ENCODE assay signal across 17 cellular contexts in genomic region chr5:53063176-53063575, GRCh38. TPM values are rescaled to one million over a fixed set of nuclear protein-coding genes. Genes with fewer than 3 reads are reported as not detected.
DNase-seq lines count a peak whose midpoint lies in the region; ATAC-seq, FAIRE-seq and TF ChIP-seq lines count a peak whose summit lies in the region.
"Had no signal": no experiment of that assay in that cellular context is flagged by ENCODE, and none has a peak within 500 bp of the region (broad histone marks: within the 10 kb centered on the region; RNA-seq: fewer than 3 reads in every experiment).

No MANE protein-coding gene starts in this region.

- DNase-seq in H54 (ENCODE audit: insufficient read length, low spot score), result no peak
- peak; percentile 64 for DNase-seq in amniotic epithelial cell (ENCODE audit: low read depth)
- DNase-seq in fibroblast of villous mesenchyme (ENCODE audit: low read depth), result peak; percentile 34
- no peak for DNase-seq in tibial nerve (ENCODE audit: low spot score in 2 of 2)
- DNase-seq in gastrocnemius medialis, result no peak
- no peak for DNase-seq in left cardiac atrium
- DNase-seq: CD8-positive, alpha-beta memory T cell; DND-41; NCI-H146; NCI-H226; NCI-H526 treated with DMSO at 0.1 percent for 48 hours; OCI-M1 had no signal

- H3K36me3 ChIP-seq in tibial nerve (peaks cover 0 to 32% (median 0%) of the 10 kb centered on the region in 3 donors), gastrocnemius medialis (no peaks in the 10 kb centered on the region)
- H3K36me3 ChIP-seq: BLaER1 had no signal

- peak; percentile 62 for FAIRE-seq in H54 (lab: Jason Lieb, UNC)
- FAIRE-seq: K562 had no signal

- in situ Hi-C loops in gastrocnemius medialis (cut with MboI; ENCODE audit: low sequenced_read_pairs in 4 of 4), result no loop called here

- ATAC-seq in GM21515 (IDR thresholded peaks at IDR 0.05; ENCODE audit: unreplicated experiment) (no peak), gastrocnemius medialis (no peak), left cardiac atrium (no peak)
- ATAC-seq: HCT116, K562 had no signal

- peak overlapping the region in 3 of 4 donors; percentile 6 to 47 (median 24) for H3K27ac ChIP-seq in tibial nerve
- no peak overlapping the region for H3K27ac ChIP-seq in gastrocnemius medialis
- H3K27ac ChIP-seq: BLaER1, SJSA1 had no signal

- H3K27me3 ChIP-seq in tibial nerve (no peaks in the 10 kb centered on the region), gastrocnemius medialis (no peaks in the 10 kb centered on the region)
- H3K27me3 ChIP-seq: BLaER1, SJSA1 had no signal

- no peaks in the 10 kb centered on the region for H3K9me3 ChIP-seq in tibial nerve
- no peaks in the 10 kb centered on the region for H3K9me3 ChIP-seq in gastrocnemius medialis
- H3K9me3 ChIP-seq: BLaER1, SJSA1 had no signal

- 27 to 30% methylated on average over 2 of the region's 2 CpGs for WGBS in tibial nerve, 2 donors

- TF ChIP-seq CTCF in fibroblast of villous mesenchyme (IDR thresholded peaks at IDR 0.05; ENCODE audit: insufficient read depth, low read depth, low read length) (no peak), tibial nerve (IDR thresholded peaks at IDR 0.05) (no peak), gastrocnemius medialis (IDR thresholded peaks at IDR 0.05 in 4 of 5, conservative IDR thresholded peaks at IDR 0.05 in 1 of 5) (no peak)

- peaks cover 0 to 5% (median 0%) of the 10 kb centered on the region in 4 donors for H3K4me1 ChIP-seq in tibial nerve
- H3K4me1 ChIP-seq in gastrocnemius medialis, result no peaks in the 10 kb centered on the region
- H3K4me1 ChIP-seq: SJSA1 had no signal

- H3K4me3 ChIP-seq in fibroblast of villous mesenchyme (ENCODE audit: low read depth, low read length), result no peak overlapping the region
- no peak overlapping the region for H3K4me3 ChIP-seq in tibial nerve
- H3K4me3 ChIP-seq in gastrocnemius medialis, result no peak overlapping the region
- H3K4me3 ChIP-seq: BLaER1, K562, SJSA1 had no signal

- no peak for TF ChIP-seq EP300 in tibial nerve (IDR thresholded peaks at IDR 0.05)

- TF ChIP-seq POLR2A in H54 (IDR thresholded peaks at IDR 0.05; ENCODE audit: low read depth, low read length) (no peak), tibial nerve (IDR thresholded peaks at IDR 0.05) (no peak), gastrocnemius medialis (IDR thresholded peaks at IDR 0.05) (no peak)

- intact Hi-C loops in gastrocnemius medialis (cut with DNase I; ENCODE audit: low total_unique reads), result no loop called here
- intact Hi-C loops in left cardiac atrium (cut with DNase I), result no loop called here

RNA-seq across cellular contexts. Expression of gene MOCS2, which starts 46.4 kb away (rescaled TPM):
- total RNA-seq in fibroblast of villous mesenchyme, result 47.7 and 60.9 TPM in 2 replicates
- 10 to 100 TPM; 37.8 to 47.6 (median 42.6) TPM for total RNA-seq in tibial nerve
- 10 to 100 TPM; 32.0 to 58.6 (median 53.1) TPM for total RNA-seq in gastrocnemius medialis
- total RNA-seq in left cardiac atrium, result 10 to 100 TPM; 63.7 to 64.4 TPM

Comparison
In these comparisons a context has a peak if more than half of its experiments do, and no peak if none do; other contexts are left out.
1. DNase-seq: peak in amniotic epithelial cell (single experiment) and fibroblast of villous mesenchyme (single experiment); none in H54 (single experiment), tibial nerve (0 of 2), gastrocnemius medialis (0 of 2) and left cardiac atrium (single experiment).
2. H3K27ac ChIP-seq: peak in tibial nerve (3 of 4); none in gastrocnemius medialis (0 of 4).